In genomic region chr6:41846666-41847237, GRCh38 we compare ENCODE assay signal across 8 cellular contexts. TPM values are rescaled to one million over a fixed set of nuclear protein-coding genes. Genes with fewer than 3 reads are reported as not detected.
DNase-seq lines count a peak whose midpoint lies in the region; ATAC-seq lines count a peak whose summit lies in the region.

No MANE protein-coding gene starts in this region.

- peak overlapping the region; percentile 43 for H3K9ac ChIP-seq in mesenchymal stem cell (ENCODE audit: low read length)

- H4K8ac ChIP-seq in mesenchymal stem cell (ENCODE audit: low read length), result peak overlapping the region; percentile 41

- DNase-seq in D341Med (ENCODE audit: low spot score) (peak; percentile 73), NCI-H774 (lab: John Stamatoyannopoulos, UW) (peak; percentile 18), mesenchymal stem cell (peak; percentile 93)
- DNase-seq in activated CD4-positive, alpha-beta T cell treated with anti-CD3 and anti-CD28 coated beads, Interleukin-2, amount 50 U/mL, for 1 hour, result peak; percentile 46
- DNase-seq in effector CD4-positive, alpha-beta T cell, result peak; percentile 38
- peak; percentile 39 to 77 for DNase-seq in stimulated activated effector memory CD8-positive, alpha-beta T cell treated with anti-CD3 and anti-CD28 coated beads, Interleukin-12 subunit alpha, Interleukin-12 subunit beta, amount 100 ng/mL, for 72 hours (ENCODE audit: low spot score in 2 of 2)

- H4K91ac ChIP-seq in mesenchymal stem cell (ENCODE audit: low read length), result no peak overlapping the region

- no peaks in the 10 kb centered on the region for H3K9me3 ChIP-seq in mesenchymal stem cell (ENCODE audit: control insufficient read depth, low read length)

- H2AK5ac ChIP-seq in mesenchymal stem cell (ENCODE audit: low read length, severe bottlenecking), result no peak overlapping the region

- H3K23ac ChIP-seq in mesenchymal stem cell (ENCODE audit: low read length in 2 of 2), result no peak overlapping the region

- H3K36me3 Mint-ChIP-seq in stimulated activated effector memory CD8-positive, alpha-beta T cell treated with anti-CD3 and anti-CD28 coated beads, Interleukin-12 subunit alpha, Interleukin-12 subunit beta, amount 100 ng/mL, for 72 hours, result no peaks in the 10 kb centered on the region

- no peaks in the 10 kb centered on the region for H3K27me3 ChIP-seq in mesenchymal stem cell (ENCODE audit: control insufficient read depth in 1 of 2, insufficient read depth in 1 of 2, low read length in 2 of 2)

- peaks cover 7% of the 10 kb centered on the region for H3K4me1 Mint-ChIP-seq in stimulated activated effector memory CD8-positive, alpha-beta T cell treated with anti-CD3 and anti-CD28 coated beads, Interleukin-12 subunit alpha, Interleukin-12 subunit beta, amount 100 ng/mL, for 72 hours

- H2AFZ ChIP-seq in mesenchymal stem cell (ENCODE audit: low read depth, low read length), result no peak overlapping the region

- H3K27ac Mint-ChIP-seq in stimulated activated effector memory CD8-positive, alpha-beta T cell treated with anti-CD3 and anti-CD28 coated beads, Interleukin-12 subunit alpha, Interleukin-12 subunit beta, amount 100 ng/mL, for 72 hours, result peak overlapping the region; percentile 8

- peaks cover 3% of the 10 kb centered on the region for H3K79me1 ChIP-seq in mesenchymal stem cell (replicated peaks; ENCODE audit: low read length, poor library complexity, severe bottlenecking)

- no peak overlapping the region for H3K4ac ChIP-seq in mesenchymal stem cell (ENCODE audit: low read depth in 1 of 2, low read length in 2 of 2)

- no peak overlapping the region for H2BK120ac ChIP-seq in mesenchymal stem cell (ENCODE audit: low read depth, low read length)

- ATAC-seq in HG02884 (IDR thresholded peaks at IDR 0.05; ENCODE audit: unreplicated experiment) (peak; percentile 47), HG03439 (IDR thresholded peaks at IDR 0.05; ENCODE audit: unreplicated experiment) (no peak)
- peak; percentile 72 for ATAC-seq in stimulated activated effector memory CD8-positive, alpha-beta T cell treated with anti-CD3 and anti-CD28 coated beads, Interleukin-12 subunit alpha, Interleukin-12 subunit beta, amount 100 ng/mL, for 72 hours

- WGBS in mesenchymal stem cell, result 0% methylated on average over 1 of the region's 1 CpG

- H2BK15ac ChIP-seq in mesenchymal stem cell (ENCODE audit: low read depth, poor library complexity, severe bottlenecking), result no peak overlapping the region

- H3K36me3 ChIP-seq in mesenchymal stem cell (ENCODE audit: control insufficient read depth in 1 of 2, insufficient read depth in 2 of 2, low read depth in 1 of 2, low read length in 2 of 2), result peaks cover 0 to 4% of the 10 kb centered on the region in 2 experiments

- H3K4me3 Mint-ChIP-seq in stimulated activated effector memory CD8-positive, alpha-beta T cell treated with anti-CD3 and anti-CD28 coated beads, Interleukin-12 subunit alpha, Interleukin-12 subunit beta, amount 100 ng/mL, for 72 hours, result no peak overlapping the region

- peak overlapping the region in 1 of 2 experiments; percentile 55 for H2BK12ac ChIP-seq in mesenchymal stem cell (ENCODE audit: low read length in 2 of 2)

- H3K27ac ChIP-seq in mesenchymal stem cell (ENCODE audit: low read length, poor library complexity, severe bottlenecking), result peak overlapping the region; percentile 80

- no peak overlapping the region for H3K14ac ChIP-seq in mesenchymal stem cell (ENCODE audit: low read length in 2 of 2)

- peak overlapping the region; percentile 64 to 79 for H3K18ac ChIP-seq in mesenchymal stem cell (ENCODE audit: low read depth in 1 of 2, low read length in 2 of 2)

- no peaks in the 10 kb centered on the region for H3K9me3 Mint-ChIP-seq in stimulated activated effector memory CD8-positive, alpha-beta T cell treated with anti-CD3 and anti-CD28 coated beads, Interleukin-12 subunit alpha, Interleukin-12 subunit beta, amount 100 ng/mL, for 72 hours

- H2BK5ac ChIP-seq in mesenchymal stem cell (ENCODE audit: low read depth, low read length, poor library complexity, severe bottlenecking), result no peak overlapping the region

- H3K4me1 ChIP-seq in mesenchymal stem cell (ENCODE audit: control insufficient read depth, insufficient read depth, low read depth, low read length), result no peaks in the 10 kb centered on the region

- no peak overlapping the region for H3K4me2 ChIP-seq in mesenchymal stem cell (ENCODE audit: low read length, poor library complexity, severe bottlenecking)

- H3K4me3 ChIP-seq in mesenchymal stem cell (ENCODE audit: insufficient read depth in 1 of 2, low read depth in 1 of 2, low read length in 2 of 2), result no peak overlapping the region

RNA-seq across cellular contexts. Expression of gene USP49, which starts 48.4 kb away (rescaled TPM):
- 1.5 TPM for polyA plus RNA-seq in mesenchymal stem cell (2013, experiment 1 of 2)
- 1.3 TPM for polyA plus RNA-seq in mesenchymal stem cell (2013, experiment 2 of 2)

RNA-seq across cellular contexts. Expression of gene TOMM6, which starts 59.3 kb away (rescaled TPM):
- 244 TPM for polyA plus RNA-seq in mesenchymal stem cell (2013, experiment 1 of 2)
- polyA plus RNA-seq in mesenchymal stem cell (2013, experiment 2 of 2), result 241 TPM

Comparison
In these comparisons a context has a peak if more than half of its experiments do, and no peak if none do; other contexts are left out.
1. DNase-seq: peak in every context shown above with its lines; median percentile 93 in mesenchymal stem cell; 73 in D341Med; 58 in stimulated activated effector memory CD8-positive, alpha-beta T cell treated with anti-CD3 and anti-CD28 coated beads, Interleukin-12 subunit alpha, Interleukin-12 subunit beta, amount 100 ng/mL, for 72 hours; 46 in activated CD4-positive, alpha-beta T cell treated with anti-CD3 and anti-CD28 coated beads, Interleukin-2, amount 50 U/mL, for 1 hour; 38 in effector CD4-positive, alpha-beta T cell; 18 in NCI-H774.